8 cellular contexts compared by ENCODE assay signal in genomic region chr5:175895701-175896102, GRCh38. TPM values are rescaled to one million over a fixed set of nuclear protein-coding genes. Genes with fewer than 3 reads are reported as not detected.
A peak's percentile ranks its signal among the peaks of the same experiment; 100 is the strongest.
DNase-seq lines count a peak whose midpoint lies in the region; ATAC-seq and TF ChIP-seq lines count a peak whose summit lies in the region.

No MANE protein-coding gene starts in this region.

- H3K27ac Mint-ChIP-seq in naive B cell, result peak overlapping the region; percentile 81 to 96 (median 93)

- peak overlapping the region; percentile 20 to 83 (median 71); a peak in 18 of 22 replicates for H3K9ac ChIP-seq in BLaER1 treated with 17β-estradiol and CSF1 and Interleukin-3, amounts not matched to agents 10 nM and 100 nM

- peaks cover 26 to 63% (median 55%) of the 10 kb centered on the region in 10 experiments for H3K4me1 ChIP-seq in BLaER1 treated with 17β-estradiol and CSF1 and Interleukin-3, amounts not matched to agents 10 nM and 100 nM
- H3K4me1 ChIP-seq in BE2C, result peaks cover 20% of the 10 kb centered on the region

- TF ChIP-seq CTCF in BE2C (IDR thresholded peaks at IDR 0.05; ENCODE audit: low read depth, low read length), result no peak

- no peaks in the 10 kb centered on the region for H3K9me3 Mint-ChIP-seq in naive B cell

- H3K4me1 Mint-ChIP-seq in naive B cell, result peaks cover 32 to 35% (median 35%) of the 10 kb centered on the region in 3 donors

- H3K4me2 ChIP-seq in BLaER1 treated with 17β-estradiol and CSF1 and Interleukin-3, amounts not matched to agents 10 nM and 100 nM, result peak overlapping the region; percentile 73 to 98 (median 89)

- 0 out of 22 replicates have a peak, but pooled peaks cover 0 to 7% (median 0%) of the 10 kb centered on the region in 11 experiments for H4K20me1 ChIP-seq in BLaER1 treated with 17β-estradiol and CSF1 and Interleukin-3, amounts not matched to agents 10 nM and 100 nM

- H3K4me3 Mint-ChIP-seq in naive B cell, result peak overlapping the region; percentile 32 to 89 (median 76)

- H3K36me3 ChIP-seq in BLaER1 treated with 17β-estradiol and CSF1 and Interleukin-3, amounts not matched to agents 10 nM and 100 nM, result no peaks in the 10 kb centered on the region
- no peaks in the 10 kb centered on the region for H3K36me3 ChIP-seq in BE2C

- peak; percentile 9 to 19 for DNase-seq in activated CD4-positive, alpha-beta T cell treated with anti-CD3 and anti-CD28 coated beads for 4 hours
- DNase-seq in naive B cell, result peak; percentile 78
- no peak for DNase-seq in DMS79 treated with DMSO at 0.1 percent for 48 hours (lab: John Stamatoyannopoulos, UW)
- no peak for DNase-seq in NCI-H1694 (lab: John Stamatoyannopoulos, UW)
- no peak for DNase-seq in BE2C

- peaks cover 0 to 9% of the 10 kb centered on the region in 2 donors for H3K36me3 Mint-ChIP-seq in naive B cell

- ATAC-seq in GM19351 (IDR thresholded peaks at IDR 0.05; ENCODE audit: unreplicated experiment) (peak; percentile 79), HG03469 (IDR thresholded peaks at IDR 0.05; ENCODE audit: unreplicated experiment) (peak; percentile 92), naive B cell (ENCODE audit: low read depth in 2 of 2) (peak; percentile 98 to 99)

- H3K27ac ChIP-seq in BLaER1 treated with 17β-estradiol and CSF1 and Interleukin-3, amounts not matched to agents 10 nM and 100 nM, result peak overlapping the region in 10 of 11 experiments; percentile 12 to 90 (median 82); a peak in 17 of 22 replicates

- peak overlapping the region in 6 of 10 experiments; percentile 6 to 51 (median 46); a peak in 10 of 20 replicates for H3K4me3 ChIP-seq in BLaER1 treated with 17β-estradiol and CSF1 and Interleukin-3, amounts not matched to agents 10 nM and 100 nM
- H3K4me3 ChIP-seq in BE2C (ENCODE audit: low read depth, low read length), result no peak overlapping the region

- H3K27me3 ChIP-seq in BLaER1 treated with 17β-estradiol and CSF1 and Interleukin-3, amounts not matched to agents 10 nM and 100 nM, result no peaks in the 10 kb centered on the region
- H3K27me3 ChIP-seq in BE2C, result no peaks in the 10 kb centered on the region

- peaks cover 22 to 30% (median 29%) of the 10 kb centered on the region in 3 donors for H3K27me3 Mint-ChIP-seq in naive B cell

- H3K9me3 ChIP-seq in BLaER1 treated with 17β-estradiol and CSF1 and Interleukin-3, amounts not matched to agents 10 nM and 100 nM (replicated peaks in 1 of 11), result peaks cover 0 to 14% (median 13%) of the 10 kb centered on the region in 11 experiments; a peak in 17 of 22 replicates
- H3K9me3 ChIP-seq in BE2C, result no peaks in the 10 kb centered on the region

RNA-seq across cellular contexts. Expression of gene CPLX2, which starts 24.3 kb away (rescaled TPM):
- polyA plus RNA-seq in naive B cell (ENCODE audit: low read depth in 6 of 6), result not detected
- polyA plus RNA-seq in BE2C (2012; ENCODE audit: insufficient read depth, insufficient read length, low read depth), result 271 TPM

Comparison
In these comparisons a context has a peak if more than half of its experiments do, and no peak if none do; other contexts are left out.
1. DNase-seq: peak in activated CD4-positive, alpha-beta T cell treated with anti-CD3 and anti-CD28 coated beads for 4 hours (2 of 2) and naive B cell (single experiment); none in DMS79 treated with DMSO at 0.1 percent for 48 hours (single experiment), NCI-H1694 (single experiment) and BE2C (single experiment).
2. Peak in every context shown above with its lines, with median percentiles within 50 percentile points of each other: ATAC-seq.